Comparison of ENCODE assay signal across 1 cellular context in the genomic region with DNA sequence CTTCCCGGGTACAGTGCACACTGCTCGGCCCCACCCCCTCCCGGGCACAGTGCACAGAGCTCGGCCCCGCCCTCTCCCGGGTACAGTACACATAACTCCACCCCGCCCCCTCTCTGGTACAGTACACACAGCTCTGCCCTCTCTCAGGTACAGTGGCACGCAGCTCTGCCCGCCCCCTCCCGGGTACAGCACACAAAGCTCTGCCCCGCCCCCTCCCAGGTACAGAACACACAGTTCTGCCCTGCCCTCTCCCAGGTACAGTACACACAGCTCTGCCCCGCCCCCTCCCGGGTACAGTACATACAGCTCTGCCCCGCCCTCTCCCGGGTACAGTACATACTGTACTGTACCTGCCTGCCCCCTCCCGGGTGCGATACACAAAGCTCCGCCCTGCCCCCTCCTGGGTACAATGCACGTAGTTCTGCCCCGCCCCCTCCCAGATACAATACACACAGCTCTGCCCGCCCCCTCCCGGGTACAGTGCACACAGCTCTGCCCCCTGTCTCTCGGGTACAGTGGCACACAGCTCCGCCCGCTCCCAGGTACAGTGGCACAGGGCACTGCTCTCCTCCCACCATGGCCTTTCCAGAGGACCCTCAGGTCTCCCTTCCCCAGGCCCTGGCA.
TF ChIP-seq lines count a peak whose summit lies in the region.

No MANE protein-coding gene starts in this region.

TF ChIP-seq in GM23338, 12 proteins besides CTCF, POLR2A, EP300 and RAD21 (continued from another document):
- TF ChIP-seq, protein P1, sequence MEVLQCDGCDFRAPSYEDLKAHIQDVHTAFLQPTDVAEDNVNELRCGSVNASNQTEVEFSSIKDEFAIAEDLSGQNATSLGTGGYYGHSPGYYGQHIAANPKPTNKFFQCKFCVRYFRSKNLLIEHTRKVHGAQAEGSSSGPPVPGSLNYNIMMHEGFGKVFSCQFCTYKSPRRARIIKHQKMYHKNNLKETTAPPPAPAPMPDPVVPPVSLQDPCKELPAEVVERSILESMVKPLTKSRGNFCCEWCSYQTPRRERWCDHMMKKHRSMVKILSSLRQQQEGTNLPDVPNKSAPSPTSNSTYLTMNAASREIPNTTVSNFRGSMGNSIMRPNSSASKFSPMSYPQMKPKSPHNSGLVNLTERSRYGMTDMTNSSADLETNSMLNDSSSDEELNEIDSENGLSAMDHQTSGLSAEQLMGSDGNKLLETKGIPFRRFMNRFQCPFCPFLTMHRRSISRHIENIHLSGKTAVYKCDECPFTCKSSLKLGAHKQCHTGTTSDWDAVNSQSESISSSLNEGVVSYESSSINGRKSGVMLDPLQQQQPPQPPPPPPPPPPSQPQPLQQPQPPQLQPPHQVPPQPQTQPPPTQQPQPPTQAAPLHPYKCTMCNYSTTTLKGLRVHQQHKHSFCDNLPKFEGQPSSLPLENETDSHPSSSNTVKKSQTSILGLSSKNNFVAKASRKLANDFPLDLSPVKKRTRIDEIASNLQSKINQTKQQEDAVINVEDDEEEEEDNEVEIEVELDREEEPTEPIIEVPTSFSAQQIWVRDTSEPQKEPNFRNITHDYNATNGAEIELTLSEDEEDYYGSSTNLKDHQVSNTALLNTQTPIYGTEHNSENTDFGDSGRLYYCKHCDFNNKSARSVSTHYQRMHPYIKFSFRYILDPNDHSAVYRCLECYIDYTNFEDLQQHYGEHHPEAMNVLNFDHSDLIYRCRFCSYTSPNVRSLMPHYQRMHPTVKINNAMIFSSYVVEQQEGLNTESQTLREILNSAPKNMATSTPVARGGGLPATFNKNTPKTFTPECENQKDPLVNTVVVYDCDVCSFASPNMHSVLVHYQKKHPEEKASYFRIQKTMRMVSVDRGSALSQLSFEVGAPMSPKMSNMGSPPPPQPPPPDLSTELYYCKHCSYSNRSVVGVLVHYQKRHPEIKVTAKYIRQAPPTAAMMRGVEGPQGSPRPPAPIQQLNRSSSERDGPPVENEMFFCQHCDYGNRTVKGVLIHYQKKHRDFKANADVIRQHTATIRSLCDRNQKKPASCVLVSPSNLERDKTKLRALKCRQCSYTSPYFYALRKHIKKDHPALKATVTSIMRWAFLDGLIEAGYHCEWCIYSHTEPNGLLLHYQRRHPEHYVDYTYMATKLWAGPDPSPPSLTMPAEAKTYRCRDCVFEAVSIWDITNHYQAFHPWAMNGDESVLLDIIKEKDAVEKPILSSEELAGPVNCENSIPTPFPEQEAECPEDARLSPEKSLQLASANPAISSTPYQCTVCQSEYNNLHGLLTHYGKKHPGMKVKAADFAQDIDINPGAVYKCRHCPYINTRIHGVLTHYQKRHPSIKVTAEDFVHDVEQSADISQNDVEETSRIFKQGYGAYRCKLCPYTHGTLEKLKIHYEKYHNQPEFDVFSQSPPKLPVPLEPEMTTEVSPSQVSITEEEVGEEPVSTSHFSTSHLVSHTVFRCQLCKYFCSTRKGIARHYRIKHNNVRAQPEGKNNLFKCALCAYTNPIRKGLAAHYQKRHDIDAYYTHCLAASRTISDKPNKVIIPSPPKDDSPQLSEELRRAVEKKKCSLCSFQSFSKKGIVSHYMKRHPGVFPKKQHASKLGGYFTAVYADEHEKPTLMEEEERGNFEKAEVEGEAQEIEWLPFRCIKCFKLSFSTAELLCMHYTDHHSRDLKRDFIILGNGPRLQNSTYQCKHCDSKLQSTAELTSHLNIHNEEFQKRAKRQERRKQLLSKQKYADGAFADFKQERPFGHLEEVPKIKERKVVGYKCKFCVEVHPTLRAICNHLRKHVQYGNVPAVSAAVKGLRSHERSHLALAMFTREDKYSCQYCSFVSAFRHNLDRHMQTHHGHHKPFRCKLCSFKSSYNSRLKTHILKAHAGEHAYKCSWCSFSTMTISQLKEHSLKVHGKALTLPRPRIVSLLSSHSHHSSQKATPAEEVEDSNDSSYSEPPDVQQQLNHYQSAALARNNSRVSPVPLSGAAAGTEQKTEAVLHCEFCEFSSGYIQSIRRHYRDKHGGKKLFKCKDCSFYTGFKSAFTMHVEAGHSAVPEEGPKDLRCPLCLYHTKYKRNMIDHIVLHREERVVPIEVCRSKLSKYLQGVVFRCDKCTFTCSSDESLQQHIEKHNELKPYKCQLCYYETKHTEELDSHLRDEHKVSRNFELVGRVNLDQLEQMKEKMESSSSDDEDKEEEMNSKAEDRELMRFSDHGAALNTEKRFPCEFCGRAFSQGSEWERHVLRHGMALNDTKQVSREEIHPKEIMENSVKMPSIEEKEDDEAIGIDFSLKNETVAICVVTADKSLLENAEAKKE (CRISPR knock-in tag; IDR thresholded peaks at IDR 0.05): no peak
- TF ChIP-seq JUNB (IDR thresholded peaks at IDR 0.05; ENCODE audit: unreplicated experiment): no peak
- TF ChIP-seq, protein P2, sequence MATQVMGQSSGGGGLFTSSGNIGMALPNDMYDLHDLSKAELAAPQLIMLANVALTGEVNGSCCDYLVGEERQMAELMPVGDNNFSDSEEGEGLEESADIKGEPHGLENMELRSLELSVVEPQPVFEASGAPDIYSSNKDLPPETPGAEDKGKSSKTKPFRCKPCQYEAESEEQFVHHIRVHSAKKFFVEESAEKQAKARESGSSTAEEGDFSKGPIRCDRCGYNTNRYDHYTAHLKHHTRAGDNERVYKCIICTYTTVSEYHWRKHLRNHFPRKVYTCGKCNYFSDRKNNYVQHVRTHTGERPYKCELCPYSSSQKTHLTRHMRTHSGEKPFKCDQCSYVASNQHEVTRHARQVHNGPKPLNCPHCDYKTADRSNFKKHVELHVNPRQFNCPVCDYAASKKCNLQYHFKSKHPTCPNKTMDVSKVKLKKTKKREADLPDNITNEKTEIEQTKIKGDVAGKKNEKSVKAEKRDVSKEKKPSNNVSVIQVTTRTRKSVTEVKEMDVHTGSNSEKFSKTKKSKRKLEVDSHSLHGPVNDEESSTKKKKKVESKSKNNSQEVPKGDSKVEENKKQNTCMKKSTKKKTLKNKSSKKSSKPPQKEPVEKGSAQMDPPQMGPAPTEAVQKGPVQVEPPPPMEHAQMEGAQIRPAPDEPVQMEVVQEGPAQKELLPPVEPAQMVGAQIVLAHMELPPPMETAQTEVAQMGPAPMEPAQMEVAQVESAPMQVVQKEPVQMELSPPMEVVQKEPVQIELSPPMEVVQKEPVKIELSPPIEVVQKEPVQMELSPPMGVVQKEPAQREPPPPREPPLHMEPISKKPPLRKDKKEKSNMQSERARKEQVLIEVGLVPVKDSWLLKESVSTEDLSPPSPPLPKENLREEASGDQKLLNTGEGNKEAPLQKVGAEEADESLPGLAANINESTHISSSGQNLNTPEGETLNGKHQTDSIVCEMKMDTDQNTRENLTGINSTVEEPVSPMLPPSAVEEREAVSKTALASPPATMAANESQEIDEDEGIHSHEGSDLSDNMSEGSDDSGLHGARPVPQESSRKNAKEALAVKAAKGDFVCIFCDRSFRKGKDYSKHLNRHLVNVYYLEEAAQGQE (IDR thresholded peaks at IDR 0.05; ENCODE audit: unreplicated experiment): no peak
- no peak for TF ChIP-seq ZNF331 (CRISPR knock-in tag; IDR thresholded peaks at IDR 0.05; ENCODE audit: low read depth)
